ENCODE assay signal across 1 cellular context in the genomic region with DNA sequence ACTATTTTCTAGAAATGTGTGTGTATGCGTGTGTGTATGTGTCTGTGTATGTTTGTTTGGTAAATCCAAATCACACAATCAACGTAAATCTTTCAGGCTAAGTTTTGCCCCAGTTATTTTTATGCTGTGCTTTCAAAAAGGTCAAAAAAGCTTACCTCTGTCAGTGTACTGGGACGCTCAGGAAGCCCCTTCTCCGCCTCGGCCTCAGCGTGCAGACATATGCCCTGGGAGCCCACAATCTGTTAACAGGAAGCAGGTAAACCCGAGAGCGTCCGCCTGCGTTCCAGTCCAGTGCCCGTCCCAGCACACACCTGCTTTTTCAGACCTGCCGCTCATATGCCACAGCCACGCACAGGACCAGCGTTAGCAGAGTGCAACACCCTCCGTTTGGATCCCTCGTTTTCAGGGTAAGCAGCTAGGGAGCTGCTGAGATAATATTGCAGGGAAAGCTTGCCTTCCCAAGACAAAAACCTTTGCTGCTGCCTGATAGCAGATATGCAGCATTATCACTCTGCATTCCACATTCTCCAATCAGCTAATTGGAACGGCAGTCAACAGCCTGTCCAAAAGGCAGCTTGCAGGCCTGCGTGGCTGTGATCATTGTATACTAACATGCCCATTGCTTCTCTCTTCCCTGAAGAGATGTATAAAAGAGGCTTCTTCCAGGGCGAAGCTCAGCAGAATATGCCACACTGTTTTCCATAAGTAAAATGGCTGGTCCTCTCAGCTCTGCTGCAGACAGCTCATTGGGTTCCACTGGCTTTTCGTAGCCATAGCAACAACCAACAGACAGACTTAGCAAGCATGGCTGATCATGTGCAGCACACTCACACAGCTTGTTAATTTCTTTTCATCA.
TF ChIP-seq lines count a peak whose summit lies in the region.

A gene with protein sequence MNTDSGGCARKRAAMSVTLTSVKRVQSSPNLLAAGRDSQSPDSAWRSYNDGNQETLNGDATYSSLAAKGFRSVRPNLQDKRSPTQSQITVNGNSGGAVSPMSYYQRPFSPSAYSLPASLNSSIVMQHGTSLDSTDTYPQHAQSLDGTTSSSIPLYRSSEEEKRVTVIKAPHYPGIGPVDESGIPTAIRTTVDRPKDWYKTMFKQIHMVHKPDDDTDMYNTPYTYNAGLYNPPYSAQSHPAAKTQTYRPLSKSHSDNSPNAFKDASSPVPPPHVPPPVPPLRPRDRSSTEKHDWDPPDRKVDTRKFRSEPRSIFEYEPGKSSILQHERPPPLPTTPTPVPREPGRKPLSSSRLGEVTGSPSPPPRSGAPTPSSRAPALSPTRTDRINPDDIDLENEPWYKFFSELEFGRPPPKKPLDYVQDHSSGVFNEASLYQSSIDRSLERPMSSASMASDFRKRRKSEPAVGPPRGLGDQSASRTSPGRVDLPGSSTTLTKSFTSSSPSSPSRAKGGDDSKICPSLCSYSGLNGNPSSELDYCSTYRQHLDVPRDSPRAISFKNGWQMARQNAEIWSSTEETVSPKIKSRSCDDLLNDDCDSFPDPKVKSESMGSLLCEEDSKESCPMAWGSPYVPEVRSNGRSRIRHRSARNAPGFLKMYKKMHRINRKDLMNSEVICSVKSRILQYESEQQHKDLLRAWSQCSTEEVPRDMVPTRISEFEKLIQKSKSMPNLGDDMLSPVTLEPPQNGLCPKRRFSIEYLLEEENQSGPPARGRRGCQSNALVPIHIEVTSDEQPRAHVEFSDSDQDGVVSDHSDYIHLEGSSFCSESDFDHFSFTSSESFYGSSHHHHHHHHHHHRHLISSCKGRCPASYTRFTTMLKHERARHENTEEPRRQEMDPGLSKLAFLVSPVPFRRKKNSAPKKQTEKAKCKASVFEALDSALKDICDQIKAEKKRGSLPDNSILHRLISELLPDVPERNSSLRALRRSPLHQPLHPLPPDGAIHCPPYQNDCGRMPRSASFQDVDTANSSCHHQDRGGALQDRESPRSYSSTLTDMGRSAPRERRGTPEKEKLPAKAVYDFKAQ (N-terminal part only) (minus strand): TSS at position 686 of the 856 bp plus-strand sequence. CDS start 121,623 bp downstream, outside the sequence.

TF ChIP-seq in HepG2, 621 proteins besides CTCF, POLR2A, EP300 and RAD21 (continued from another document):
- TF ChIP-seq CBX2 (IDR thresholded peaks at IDR 0.05; ENCODE audit: low read depth, low read length) (no peak), CBX2 (CRISPR knock-in tag; IDR thresholded peaks at IDR 0.05; ENCODE audit: low read depth) (no peak), ZNF274 (CRISPR knock-in tag; IDR thresholded peaks at IDR 0.05) (no peak; the same call in 1 of the 2 replicates), ZNF44 (CRISPR knock-in tag; IDR thresholded peaks at IDR 0.05) (no peak), PHF21A (CRISPR knock-in tag; IDR thresholded peaks at IDR 0.05) (no peak), ZNF225 (CRISPR knock-in tag; IDR thresholded peaks at IDR 0.05) (no peak; the same call in 1 of the 2 replicates), JUND (CRISPR knock-in tag; IDR thresholded peaks at IDR 0.05) (no peak), ZNF10 (CRISPR knock-in tag; IDR thresholded peaks at IDR 0.05; ENCODE audit: borderline replicate concordance, low read depth) (no peak), KLF12 (CRISPR knock-in tag; IDR thresholded peaks at IDR 0.05; ENCODE audit: borderline replicate concordance) (no peak), ZBTB38 (CRISPR knock-in tag; IDR thresholded peaks at IDR 0.05) (peak; percentile 39; the same call in 1 of the 2 replicates), ZFP90 (CRISPR knock-in tag; IDR thresholded peaks at IDR 0.05; ENCODE audit: borderline replicate concordance) (0 out of 2 replicates have a peak, but pooled peaks have one; percentile 30), JDP2 (CRISPR knock-in tag; IDR thresholded peaks at IDR 0.05; ENCODE audit: borderline replicate concordance) (no peak), ZBTB3 (CRISPR knock-in tag; IDR thresholded peaks at IDR 0.05; ENCODE audit: borderline replicate concordance, low read depth) (no peak), ZNF34 (CRISPR knock-in tag; IDR thresholded peaks at IDR 0.05; ENCODE audit: borderline replicate concordance) (no peak), SIX1 (CRISPR knock-in tag; IDR thresholded peaks at IDR 0.05; ENCODE audit: borderline replicate concordance) (no peak)
- TF ChIP-seq, protein P1, sequence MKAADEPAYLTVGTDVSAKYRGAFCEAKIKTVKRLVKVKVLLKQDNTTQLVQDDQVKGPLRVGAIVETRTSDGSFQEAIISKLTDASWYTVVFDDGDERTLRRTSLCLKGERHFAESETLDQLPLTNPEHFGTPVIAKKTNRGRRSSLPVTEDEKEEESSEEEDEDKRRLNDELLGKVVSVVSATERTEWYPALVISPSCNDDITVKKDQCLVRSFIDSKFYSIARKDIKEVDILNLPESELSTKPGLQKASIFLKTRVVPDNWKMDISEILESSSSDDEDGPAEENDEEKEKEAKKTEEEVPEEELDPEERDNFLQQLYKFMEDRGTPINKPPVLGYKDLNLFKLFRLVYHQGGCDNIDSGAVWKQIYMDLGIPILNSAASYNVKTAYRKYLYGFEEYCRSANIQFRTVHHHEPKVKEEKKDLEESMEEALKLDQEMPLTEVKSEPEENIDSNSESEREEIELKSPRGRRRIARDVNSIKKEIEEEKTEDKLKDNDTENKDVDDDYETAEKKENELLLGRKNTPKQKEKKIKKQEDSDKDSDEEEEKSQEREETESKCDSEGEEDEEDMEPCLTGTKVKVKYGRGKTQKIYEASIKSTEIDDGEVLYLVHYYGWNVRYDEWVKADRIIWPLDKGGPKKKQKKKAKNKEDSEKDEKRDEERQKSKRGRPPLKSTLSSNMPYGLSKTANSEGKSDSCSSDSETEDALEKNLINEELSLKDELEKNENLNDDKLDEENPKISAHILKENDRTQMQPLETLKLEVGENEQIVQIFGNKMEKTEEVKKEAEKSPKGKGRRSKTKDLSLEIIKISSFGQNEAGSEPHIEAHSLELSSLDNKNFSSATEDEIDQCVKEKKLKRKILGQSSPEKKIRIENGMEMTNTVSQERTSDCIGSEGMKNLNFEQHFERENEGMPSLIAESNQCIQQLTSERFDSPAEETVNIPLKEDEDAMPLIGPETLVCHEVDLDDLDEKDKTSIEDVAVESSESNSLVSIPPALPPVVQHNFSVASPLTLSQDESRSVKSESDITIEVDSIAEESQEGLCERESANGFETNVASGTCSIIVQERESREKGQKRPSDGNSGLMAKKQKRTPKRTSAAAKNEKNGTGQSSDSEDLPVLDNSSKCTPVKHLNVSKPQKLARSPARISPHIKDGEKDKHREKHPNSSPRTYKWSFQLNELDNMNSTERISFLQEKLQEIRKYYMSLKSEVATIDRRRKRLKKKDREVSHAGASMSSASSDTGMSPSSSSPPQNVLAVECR (CRISPR knock-in tag; IDR thresholded peaks at IDR 0.05; ENCODE audit: borderline replicate concordance), result peak; percentile 61; the same call in 1 of the 2 replicates
- TF ChIP-seq, protein P2, sequence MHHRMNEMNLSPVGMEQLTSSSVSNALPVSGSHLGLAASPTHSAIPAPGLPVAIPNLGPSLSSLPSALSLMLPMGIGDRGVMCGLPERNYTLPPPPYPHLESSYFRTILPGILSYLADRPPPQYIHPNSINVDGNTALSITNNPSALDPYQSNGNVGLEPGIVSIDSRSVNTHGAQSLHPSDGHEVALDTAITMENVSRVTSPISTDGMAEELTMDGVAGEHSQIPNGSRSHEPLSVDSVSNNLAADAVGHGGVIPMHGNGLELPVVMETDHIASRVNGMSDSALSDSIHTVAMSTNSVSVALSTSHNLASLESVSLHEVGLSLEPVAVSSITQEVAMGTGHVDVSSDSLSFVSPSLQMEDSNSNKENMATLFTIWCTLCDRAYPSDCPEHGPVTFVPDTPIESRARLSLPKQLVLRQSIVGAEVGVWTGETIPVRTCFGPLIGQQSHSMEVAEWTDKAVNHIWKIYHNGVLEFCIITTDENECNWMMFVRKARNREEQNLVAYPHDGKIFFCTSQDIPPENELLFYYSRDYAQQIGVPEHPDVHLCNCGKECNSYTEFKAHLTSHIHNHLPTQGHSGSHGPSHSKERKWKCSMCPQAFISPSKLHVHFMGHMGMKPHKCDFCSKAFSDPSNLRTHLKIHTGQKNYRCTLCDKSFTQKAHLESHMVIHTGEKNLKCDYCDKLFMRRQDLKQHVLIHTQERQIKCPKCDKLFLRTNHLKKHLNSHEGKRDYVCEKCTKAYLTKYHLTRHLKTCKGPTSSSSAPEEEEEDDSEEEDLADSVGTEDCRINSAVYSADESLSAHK (CRISPR knock-in tag; IDR thresholded peaks at IDR 0.05; ENCODE audit: borderline replicate concordance), result no peak
